ENCODE assay signal across 22 cellular contexts in genomic region chr4:184728858-184729257, GRCh38. TPM values are rescaled to one million over a fixed set of nuclear protein-coding genes. Genes with fewer than 3 reads are reported as not detected.
DNase-seq lines count a peak whose midpoint lies in the region; ATAC-seq and TF ChIP-seq lines count a peak whose summit lies in the region.
"Had no signal": no experiment of that assay in that cellular context is flagged by ENCODE, and none has a peak within 500 bp of the region (broad histone marks: within the 10 kb centered on the region; RNA-seq: fewer than 3 reads in every experiment).

No MANE protein-coding gene starts in this region.

- H3K14ac ChIP-seq in IMR-90 (replicated peaks; ENCODE audit: low read depth, low read length): no peak overlapping the region

- POLR2A ChIA-PET in IMR-90 (lab: Charles Lee; ENCODE audit: unreplicated experiment): no interaction called here

- H3K56ac ChIP-seq in IMR-90 (ENCODE audit: extremely low read depth, insufficient read depth, low read length): no peak overlapping the region

- no peak overlapping the region for H3K4ac ChIP-seq in IMR-90 (ENCODE audit: low read depth, low read length)

- CTCF ChIA-PET in IMR-90 (lab: Yijun Ruan, JAX): interaction anchor here (1.5 kb wide), 1 partner anchor 311 kb away, joined by 3 read pairs; no protein-coding TSS in a partner anchor

- H3K9ac ChIP-seq in IMR-90 (ENCODE audit: low read depth, low read length): no peak overlapping the region
- H3K9ac ChIP-seq: GM23248, parathyroid adenoma had no signal

- H3K4me3 ChIP-seq in IMR-90 (ENCODE audit: insufficient read depth, low read depth, low read length): no peak overlapping the region
- no peak overlapping the region for H3K4me3 ChIP-seq in astrocyte of the cerebellum (ENCODE audit: low read depth, low read length)
- H3K4me3 ChIP-seq: body of pancreas, GM23248 had no signal

- no TSS peak for BruUV-seq in IMR-90 (replicated peaks; lab: Mats Ljungman, UMichigan)

- no peak overlapping the region for H2AK5ac ChIP-seq in IMR-90 (ENCODE audit: low read depth, low read length)

- no peak overlapping the region for H2BK5ac ChIP-seq in IMR-90 (ENCODE audit: low read depth, low read length, poor library complexity, severe bottlenecking)

- dilution Hi-C loops in IMR-90 (cut with HindIII; ENCODE audit: low sequenced_read_pairs, unreplicated experiment): no loop called here

- H2BK15ac ChIP-seq in IMR-90 (ENCODE audit: low read depth, low read length): no peak overlapping the region

- no peak overlapping the region for H2BK20ac ChIP-seq in IMR-90 (ENCODE audit: low read depth, low read length)

- H3K27ac ChIP-seq in IMR-90 (ENCODE audit: insufficient read depth, low read length): no peak overlapping the region
- H3K27ac ChIP-seq: body of pancreas, GM23248, parathyroid adenoma, WERI-Rb-1 had no signal

- in situ Hi-C loops in IMR-90 (cut with MboI; ENCODE audit: low sequenced_read_pairs): no loop called here
- in situ Hi-C loops in astrocyte of the cerebellum (cut with HindIII; ENCODE audit: low sequenced_read_pairs): no loop called here

- no peaks in the 10 kb centered on the region; the same call in 1 of the 2 replicates for H4K20me1 ChIP-seq in IMR-90 (ENCODE audit: insufficient read depth, low read length)

- H3K79me1 ChIP-seq in IMR-90 (ENCODE audit: low read depth in 1 of 2, low read length in 2 of 2): peaks cover 11 to 27% of the 10 kb centered on the region in 2 experiments

- H2BK120ac ChIP-seq in IMR-90 (ENCODE audit: low read depth, low read length): no peak overlapping the region

- no peak overlapping the region for H4K5ac ChIP-seq in IMR-90 (ENCODE audit: low read depth, low read length)

- no peak for ATAC-seq in IMR-90 (ENCODE audit: low read depth)
- ATAC-seq in GM18511 (IDR thresholded peaks at IDR 0.05; ENCODE audit: unreplicated experiment): no peak
- no peak for ATAC-seq in HG02798 (IDR thresholded peaks at IDR 0.05; ENCODE audit: poor library complexity, unreplicated experiment)
- ATAC-seq: activated CD8-positive, alpha-beta T cell treated with anti-CD3 and anti-CD28 coated beads for 36 hours; activated T-cell treated with anti-CD3 and anti-CD28 coated beads, Interleukin-2, amount 50 U/mL, for 4 hours; body of pancreas had no signal

- H4K8ac ChIP-seq in IMR-90 (ENCODE audit: low read depth in 2 of 2, low read length in 2 of 2): no peak overlapping the region

- H3K27me3 ChIP-seq in IMR-90 (ENCODE audit: control insufficient read depth, insufficient read depth, low read length): no peaks in the 10 kb centered on the region
- H3K27me3 ChIP-seq: body of pancreas had no signal

- no peak overlapping the region for H3K18ac ChIP-seq in IMR-90 (ENCODE audit: low read depth, low read length)

- H3K23ac ChIP-seq in IMR-90 (ENCODE audit: low read depth, low read length): no peak overlapping the region

- TF ChIP-seq CTCF in IMR-90 (conservative IDR thresholded peaks at IDR 0.05; ENCODE audit: low read depth, low read length) (no peak), astrocyte of the cerebellum (IDR thresholded peaks at IDR 0.05; ENCODE audit: low read depth, low read length, missing control alignments) (no peak)

- intact Hi-C loops in IMR-90 (cut with micrococcal nuclease) (no loop called here), cardiac septum (cut with DNase I) (no loop called here)

- 0 out of 2 replicates have a peak, but pooled peaks cover 2% of the 10 kb centered on the region for H3K36me3 ChIP-seq in IMR-90 (ENCODE audit: control insufficient read depth, insufficient read depth, low read length)

- WGBS in IMR-90 (ENCODE audit: extremely low coverage in 2 of 2, insufficient read length in 1 of 2), 2 experiments: no CpG with 5 or more reads among the region's 2 CpGs

- H2AFZ ChIP-seq in IMR-90 (replicated peaks; ENCODE audit: low read length, poor library complexity): no peak overlapping the region
- H2AFZ ChIP-seq: GM23248, parathyroid adenoma had no signal

- H3K9me3 ChIP-seq in IMR-90 (ENCODE audit: control insufficient read depth, insufficient read depth, low read length): no peaks in the 10 kb centered on the region
- H3K9me3 ChIP-seq: body of pancreas had no signal

- no peak overlapping the region for H4K91ac ChIP-seq in IMR-90 (ENCODE audit: insufficient read depth, low read depth, low read length)

- H3K9me1 ChIP-seq in IMR-90 (ENCODE audit: insufficient read depth, low read length): no peaks in the 10 kb centered on the region

- peaks cover 4% of the 10 kb centered on the region for H3K4me1 ChIP-seq in IMR-90 (ENCODE audit: control insufficient read depth, insufficient read depth, low read length)
- H3K4me1 ChIP-seq: parathyroid adenoma had no signal

- no peak for TF ChIP-seq RAD21 in IMR-90 (IDR thresholded peaks at IDR 0.05; ENCODE audit: low read length)

- DNase-seq in IMR-90: peak; percentile 37
- DNase-seq in astrocyte of the cerebellum (ENCODE audit: low read depth): peak; percentile 19
- peak; percentile 21 for DNase-seq in fibroblast of peridontal ligament (ENCODE audit: extremely low read depth)
- peak; percentile 62 for DNase-seq in pulmonary artery endothelial cell (ENCODE audit: low read depth, low spot score)
- DNase-seq in cardiac septum (ENCODE audit: low spot score): no peak
- no peak for DNase-seq in NCI-H526 treated with DMSO at 0.1 percent for 48 hours (lab: John Stamatoyannopoulos, UW)
- DNase-seq: activated CD8-positive, alpha-beta T cell treated with anti-CD3 and anti-CD28 coated beads for 36 hours; activated naive CD4-positive, alpha-beta T cell treated with anti-CD3 and anti-CD28 coated beads for 36 hours; activated T-cell treated with anti-CD3 and anti-CD28 coated beads, Interleukin-2, amount 50 U/mL, for 4 hours; body of pancreas; EL; GM23248; head of caudate nucleus; KG1; NCI-H1048; NCI-H2081; NCI-H510A treated with DMSO at 0.1 percent for 48 hours; stimulated activated CD4-positive, alpha-beta T cell treated with anti-CD3 and anti-CD28 coated beads, Interleukin-2, amount 100 ng/mL, for 48 hours; WERI-Rb-1 had no signal

- no peak for TF ChIP-seq POLR2A in IMR-90 (IDR thresholded peaks at IDR 0.05; ENCODE audit: low read depth, low read length)

- no peak overlapping the region for H3K4me2 ChIP-seq in IMR-90 (ENCODE audit: low read depth, low read length)

- no peak overlapping the region for H2AK9ac ChIP-seq in IMR-90 (replicated peaks; ENCODE audit: low read depth, low read length, poor library complexity)

TF ChIP-seq in IMR-90, 13 proteins besides CTCF, POLR2A, EP300 and RAD21:
- no peak for TF ChIP-seq MXI1 (IDR thresholded peaks at IDR 0.05; ENCODE audit: borderline replicate concordance, low read depth, low read length)
- no peak for TF ChIP-seq BHLHE40 (IDR thresholded peaks at IDR 0.05; ENCODE audit: low read depth, low read length)
- TF ChIP-seq CEBPB (IDR thresholded peaks at IDR 0.05; ENCODE audit: low read depth, low read length): no peak
- no peak for TF ChIP-seq NFE2L2 (IDR thresholded peaks at IDR 0.05; ENCODE audit: low read depth, low read length)
- TF ChIP-seq CHD1 (IDR thresholded peaks at IDR 0.05; ENCODE audit: low read depth, low read length): no peak
- TF ChIP-seq USF2 (IDR thresholded peaks at IDR 0.05; ENCODE audit: low read depth, low read length): no peak
- no peak for TF ChIP-seq SMC3 (IDR thresholded peaks at IDR 0.05; ENCODE audit: low read depth, low read length)
- TF ChIP-seq RFX5 (IDR thresholded peaks at IDR 0.05; ENCODE audit: low read depth, low read length): no peak
- no peak for TF ChIP-seq MAZ (IDR thresholded peaks at IDR 0.05; ENCODE audit: borderline replicate concordance, low read depth, low read length)
- TF ChIP-seq RCOR1 (IDR thresholded peaks at IDR 0.05; ENCODE audit: insufficient replicate concordance, low read length): no peak
- TF ChIP-seq FOS (IDR thresholded peaks at IDR 0.05; ENCODE audit: low read depth, low read length): no peak
- TF ChIP-seq MAFK (IDR thresholded peaks at IDR 0.05; ENCODE audit: low read depth, low read length): no peak
- TF ChIP-seq ELK1 (IDR thresholded peaks at IDR 0.05; ENCODE audit: borderline replicate concordance, low read depth, low read length): no peak

RNA-seq across cellular contexts. Expression of gene CENPU, which starts 5.0 kb away (rescaled TPM):
- total RNA-seq in IMR-90 (2012; rRNA removed) (13.6 and 26.7 TPM in 2 replicates), pulmonary artery endothelial cell (19.1 and 23.3 TPM in 2 replicates), cardiac septum (1.5 TPM)
- 12.0 and 14.6 TPM in 2 replicates for polyA plus RNA-seq in IMR-90 (2012; rRNA removed)
- polyA plus RNA-seq in IMR-90 (2012; cell fraction: cytosol; rRNA removed): 0.98 and 1.5 TPM in 2 replicates
- polyA plus RNA-seq in IMR-90 (2012; cell fraction: nucleus; rRNA removed; ENCODE audit: low replicate concordance): 0.63 and 7.0 TPM in 2 replicates

Comparison
In these comparisons a context has a peak if more than half of its experiments do, and no peak if none do; other contexts are left out.
1. DNase-seq: peak in IMR-90 (single experiment), astrocyte of the cerebellum (single experiment), fibroblast of peridontal ligament (single experiment) and pulmonary artery endothelial cell (single experiment); none in cardiac septum (single experiment) and NCI-H526 treated with DMSO at 0.1 percent for 48 hours (single experiment).